Comparison of ENCODE assay signal across 8 cellular contexts in genomic region chr2:44974064-44974715, GRCh38. TPM values are rescaled to one million over a fixed set of nuclear protein-coding genes. Genes with fewer than 3 reads are reported as not detected.
DNase-seq lines count a peak whose midpoint lies in the region; ATAC-seq and TF ChIP-seq lines count a peak whose summit lies in the region.

No MANE protein-coding gene starts in this region.

- H3K9me2 ChIP-seq in OCI-LY7 (ENCODE audit: insufficient read depth, low read length): no peaks in the 10 kb centered on the region

- peaks cover 0 to 58% (median 0%) of the 10 kb centered on the region in 7 donors for H3K27me3 ChIP-seq in spleen (replicated peaks in 1 of 7)

- intact Hi-C loops in OCI-LY7 (cut with micrococcal nuclease; ENCODE audit: unreplicated experiment) (no loop called here), spleen (cut with DNase I; ENCODE audit: low total_unique reads) (no loop called here)

- no peaks in the 10 kb centered on the region for H4K20me1 ChIP-seq in OCI-LY7 (ENCODE audit: insufficient read depth, low read length)

- peak overlapping the region; percentile 52; the same call in 1 of the 2 replicates for H2AFZ ChIP-seq in OCI-LY7 (ENCODE audit: low read length)

- BruUV-seq in OCI-LY7 (replicated peaks; lab: Mats Ljungman, UMichigan): no TSS peak

- 56 to 78% (median 72%) methylated on average over 5 to 6 of the region's 6 CpGs for WGBS in spleen, 5 donors

- no peaks in the 10 kb centered on the region for H3K36me3 ChIP-seq in OCI-LY7 (ENCODE audit: insufficient read depth, low read length)
- no peaks in the 10 kb centered on the region for H3K36me3 ChIP-seq in spleen

- no peak for ATAC-seq in GM21825 (IDR thresholded peaks at IDR 0.05; ENCODE audit: unreplicated experiment)

- no peak for TF ChIP-seq POLR2A in spleen (IDR thresholded peaks at IDR 0.05)

- TF ChIP-seq CTCF in OCI-LY7 (conservative IDR thresholded peaks at IDR 0.05; ENCODE audit: low read length) (peak; percentile 82), fibroblast of pulmonary artery (IDR thresholded peaks at IDR 0.05; ENCODE audit: low read length, missing control alignments) (peak; percentile 59), spleen (IDR thresholded peaks at IDR 0.05 in 8 of 11, conservative IDR thresholded peaks at IDR 0.05 in 3 of 11) (peak in 1 of 11 experiments; percentile 27)

- POLR2A ChIA-PET in OCI-LY7 (lab: Charles Lee): interaction anchor here (0.7 kb wide), 1 partner anchor 562 kb away, joined by 4 read pairs; no protein-coding TSS in a partner anchor

- no peaks in the 10 kb centered on the region for H3K9me3 ChIP-seq in OCI-LY7 (ENCODE audit: low read length)
- H3K9me3 ChIP-seq in spleen: no peaks in the 10 kb centered on the region

- H3K27ac ChIP-seq in OCI-LY7 (ENCODE audit: low read depth, low read length, poor library complexity, severe bottlenecking): no peak overlapping the region
- H3K27ac ChIP-seq in spleen: no peak overlapping the region

- H3K4me3 ChIP-seq in OCI-LY7 (ENCODE audit: low read depth, low read length, poor library complexity, severe bottlenecking): no peak overlapping the region
- no peak overlapping the region for H3K4me3 ChIP-seq in fibroblast of pulmonary artery (replicated peaks; ENCODE audit: low read depth, low read length)
- no peak overlapping the region for H3K4me3 ChIP-seq in spleen

- CTCF ChIA-PET in OCI-LY7 (lab: Charles Lee; ENCODE audit: unreplicated experiment): no interaction called here

- H3K79me2 ChIP-seq in OCI-LY7 (ENCODE audit: insufficient read depth, low read depth, low read length): no peaks in the 10 kb centered on the region

- peaks cover 8% of the 10 kb centered on the region for H3K4me1 ChIP-seq in OCI-LY7 (ENCODE audit: insufficient read depth, low read length, poor library complexity, severe bottlenecking)
- H3K4me1 ChIP-seq in spleen: peaks cover 0 to 7% (median 0%) of the 10 kb centered on the region in 6 donors

- H3K4me2 ChIP-seq in OCI-LY7 (ENCODE audit: low read length): no peak overlapping the region

- DNase-seq in DMS153 (lab: John Stamatoyannopoulos, UW): peak; percentile 44
- DNase-seq in HuH-7.5 (ENCODE audit: low spot score): peak; percentile 47
- peak; percentile 63 for DNase-seq in OCI-LY7 (ENCODE audit: low spot score)
- DNase-seq in fibroblast of pulmonary artery (ENCODE audit: low read depth): peak; percentile 55
- no peak for DNase-seq in mucosa of gallbladder (ENCODE audit: low spot score)
- no peak for DNase-seq in spleen
- no peak for DNase-seq in activated CD8-positive, alpha-beta memory T cell treated with anti-CD3 and anti-CD28 coated beads for 24 hours

RNA-seq across cellular contexts. Expression of gene SIX3, which starts 32.7 kb away (rescaled TPM):
- not detected in 2 replicates for total RNA-seq in OCI-LY7 (2014; rRNA removed; shearing (Covaris generic))
- total RNA-seq in OCI-LY7 (2022): not detected in 2 replicates
- not detected for total RNA-seq in mucosa of gallbladder
- not detected for total RNA-seq in spleen
- polyA plus RNA-seq in spleen: under 1 TPM in 1 of 3 donors, not detected in 2; 0.03 TPM

RNA-seq across cellular contexts. Expression of gene SIX2, which starts 35.1 kb away (rescaled TPM):
- not detected in 2 replicates for total RNA-seq in OCI-LY7 (2014; rRNA removed; shearing (Covaris generic))
- total RNA-seq in OCI-LY7 (2022) (not detected in 2 replicates), mucosa of gallbladder (not detected), spleen (under 1 TPM in 1 of 7 donors, not detected in 6; 0.20 TPM)
- polyA plus RNA-seq in spleen: under 1 TPM in 2 of 3 donors, not detected in 1; 0.03 TPM

Comparison
In these comparisons a context has a peak if more than half of its experiments do, and no peak if none do; other contexts are left out.
1. DNase-seq: peak in DMS153 (single experiment), HuH-7.5 (single experiment), OCI-LY7 (single experiment) and fibroblast of pulmonary artery (single experiment); none in mucosa of gallbladder (single experiment), spleen (single experiment) and activated CD8-positive, alpha-beta memory T cell treated with anti-CD3 and anti-CD28 coated beads for 24 hours (single experiment).